ENCODE assay signal across 8 cellular contexts in genomic region chr4:52712172-52712990, GRCh38. TPM values are rescaled to one million over a fixed set of nuclear protein-coding genes. Genes with fewer than 3 reads are reported as not detected.
DNase-seq lines count a peak whose midpoint lies in the region; ATAC-seq, FAIRE-seq and TF ChIP-seq lines count a peak whose summit lies in the region.

No MANE protein-coding gene starts in this region.

- peak overlapping the region; percentile 91 for H3K27ac ChIP-seq in HepG2 (ENCODE audit: extremely low read length, insufficient read depth, low read length)

- peak overlapping the region; percentile 76 to 83 (median 83) for H3K4me3 ChIP-seq in HepG2 (replicated peaks in 1 of 3; ENCODE audit: insufficient read depth in 1 of 3, low read depth in 2 of 3, low read length in 3 of 3)

- peaks cover 5 to 26% of the 10 kb centered on the region in 2 experiments for H3K36me3 ChIP-seq in HepG2 (replicated peaks in 1 of 2; ENCODE audit: control insufficient read depth in 1 of 2, insufficient read depth in 2 of 2, low read length in 2 of 2)

- peak overlapping the region; percentile 46 for H3K27ac Mint-ChIP-seq in dendritic cell treated with granulocyte-macrophage colony-stimulating factor and Interleukin-4, amounts not matched to agents 40 ng/mL and 50 ng/mL, for 4 days

- POLR2A ChIA-PET in HepG2 (lab: Yijun Ruan, JAX): interaction anchor here (0.6 to 3.8 kb wide), 30 partner anchors 8 to 1379 kb away, joined by 3 to 81 read pairs (median 4); partner anchors contain the start of genes DCUN1D4 and USP46

- H3K9me3 ChIP-seq in HepG2 (ENCODE audit: low read length): no peaks in the 10 kb centered on the region

- peak; percentile 92 to 93 for TF ChIP-seq POLR2A in HepG2 (IDR thresholded peaks at IDR 0.05; ENCODE audit: insufficient read depth in 1 of 2, low read depth in 2 of 2, low read length in 2 of 2)

- peaks cover 9% of the 10 kb centered on the region for H3K4me1 Mint-ChIP-seq in dendritic cell treated with granulocyte-macrophage colony-stimulating factor and Interleukin-4, amounts not matched to agents 40 ng/mL and 50 ng/mL, for 4 days (ENCODE audit: low read depth)

- intact Hi-C loops in dendritic cell treated with granulocyte-macrophage colony-stimulating factor and Interleukin-4, amounts not matched to agents 40 ng/mL and 50 ng/mL, for 4 days (cut with micrococcal nuclease): loop anchor here (1.0 to 5.0 kb wide), 2 partner anchors 10 to 150 kb away; partner anchors contain the start of gene RASL11B
- intact Hi-C loops in HepG2 (cut with micrococcal nuclease; ENCODE audit: unreplicated experiment): loop anchor here (2.0 kb wide), 2 partner anchors 54 to 344 kb away; partner anchors contain the start of gene USP46

- H3K9ac ChIP-seq in HepG2 (ENCODE audit: insufficient read depth, low read depth, low read length): peak overlapping the region; percentile 89

- H3K79me2 ChIP-seq in HepG2 (ENCODE audit: insufficient read depth, low read length): peaks cover 17% of the 10 kb centered on the region

- H3K27me3 Mint-ChIP-seq in dendritic cell treated with granulocyte-macrophage colony-stimulating factor and Interleukin-4, amounts not matched to agents 40 ng/mL and 50 ng/mL, for 4 days: peaks cover 6% of the 10 kb centered on the region

- peak; percentile 66; the same call in 1 of the 2 replicates for TF ChIP-seq RAD21 in HepG2 (CRISPR knock-in tag; IDR thresholded peaks at IDR 0.05)

- TSS peak; percentile 59 for BruUV-seq in HepG2 (replicated peaks; lab: Mats Ljungman, UMichigan)

- no peak overlapping the region for H2AFZ ChIP-seq in HepG2 (ENCODE audit: low read length)

- peaks cover 10% of the 10 kb centered on the region for H3K9me3 Mint-ChIP-seq in dendritic cell treated with granulocyte-macrophage colony-stimulating factor and Interleukin-4, amounts not matched to agents 40 ng/mL and 50 ng/mL, for 4 days

- DNase-seq in C1 segment of cervical spinal cord (lab: John Stamatoyannopoulos, UW) (peak; percentile 78 to 99 (median 96)), NCI-H526 treated with DMSO at 0.1 percent for 48 hours (lab: John Stamatoyannopoulos, UW) (peak; percentile 93), HepG2 (ENCODE audit: low spot score) (peak; percentile 92)
- peak; percentile 95 to 96 for DNase-seq in activated CD4-positive, alpha-beta T cell treated with anti-CD3 and anti-CD28 coated beads, Interleukin-2, amount 50 U/mL, for 4 hours
- DNase-seq in stimulated activated CD4-positive, alpha-beta T cell treated with anti-CD3 and anti-CD28 coated beads, Interleukin-2, amount 100 ng/mL, for 48 hours: peak; percentile 93 to 96

- no peak for TF ChIP-seq CTCF in HepG2 (CRISPR knock-in tag; IDR thresholded peaks at IDR 0.05)

- in situ Hi-C loops in HepG2 (cut with HindIII; ENCODE audit: extremely low pct_ligation_motif_present, low pct_unique_long_range_greater_than_20kb): loop anchor here (5.0 to 25.0 kb wide), 3 partner anchors 50 to 340 kb away; no protein-coding TSS in a partner anchor

- TF ChIP-seq EP300 in HepG2 (IDR thresholded peaks at IDR 0.05; ENCODE audit: low read depth in 2 of 2, low read length in 2 of 2) (no peak; a peak in 1 of 4 replicates), HepG2 (CRISPR knock-in tag; IDR thresholded peaks at IDR 0.05; ENCODE audit: borderline replicate concordance) (no peak)

- CTCF ChIA-PET in HepG2 (lab: Yijun Ruan, JAX; ENCODE audit: low intra/inter-chr PET ratio, low total read pairs): no interaction called here

- WGBS in HepG2 (ENCODE audit: low lambda C conversion rate): no CpG with 5 or more reads among the region's 86 CpGs

- peak overlapping the region; percentile 72 for H3K4me3 Mint-ChIP-seq in dendritic cell treated with granulocyte-macrophage colony-stimulating factor and Interleukin-4, amounts not matched to agents 40 ng/mL and 50 ng/mL, for 4 days

- peak; percentile 67 for FAIRE-seq in HepG2 (lab: Jason Lieb, UNC)

- H3K4me2 ChIP-seq in HepG2 (ENCODE audit: low read depth, low read length): peak overlapping the region; percentile 92

- H3K4me1 ChIP-seq in HepG2 (ENCODE audit: insufficient read depth, low read length): peaks cover 45% of the 10 kb centered on the region

- peak; percentile 81 for ATAC-seq in GM19351 (IDR thresholded peaks at IDR 0.05; ENCODE audit: unreplicated experiment)
- peak; percentile 89 for ATAC-seq in HG03520 (IDR thresholded peaks at IDR 0.05; ENCODE audit: unreplicated experiment)
- ATAC-seq in HepG2: peak; percentile 96

- no peaks in the 10 kb centered on the region for H4K20me1 ChIP-seq in HepG2 (ENCODE audit: insufficient read depth, low read length)

- peaks cover 22% of the 10 kb centered on the region for H3K36me3 Mint-ChIP-seq in dendritic cell treated with granulocyte-macrophage colony-stimulating factor and Interleukin-4, amounts not matched to agents 40 ng/mL and 50 ng/mL, for 4 days (ENCODE audit: low read depth)

- peaks cover 0 to 1% of the 10 kb centered on the region in 2 experiments; a peak in 1 of 5 replicates for H3K27me3 ChIP-seq in HepG2 (ENCODE audit: control insufficient read depth in 1 of 2, insufficient read depth in 2 of 2, low read length in 2 of 2)

TF ChIP-seq in HepG2, 621 proteins besides CTCF, POLR2A, EP300 and RAD21 (continues in another document):
- peak; percentile 88; the same call in 1 of the 2 replicates for TF ChIP-seq KLF15 (CRISPR knock-in tag; IDR thresholded peaks at IDR 0.05; ENCODE audit: borderline replicate concordance)
- TF ChIP-seq FIP1L1 (IDR thresholded peaks at IDR 0.05; ENCODE audit: borderline replicate concordance, insufficient read depth, low read depth, low read length): no peak
- TF ChIP-seq ETV5 (CRISPR knock-in tag; IDR thresholded peaks at IDR 0.05; ENCODE audit: borderline replicate concordance): peak; percentile 50; the same call in 1 of the 2 replicates
- 0 out of 2 replicates have a peak, but pooled peaks have one; percentile 21 for TF ChIP-seq ZFP36L2 (CRISPR knock-in tag; IDR thresholded peaks at IDR 0.05)
- TF ChIP-seq ZEB1 (IDR thresholded peaks at IDR 0.05; ENCODE audit: insufficient replicate concordance, low read depth): peak; percentile 55
- peak; percentile 33; the same call in 1 of the 2 replicates for TF ChIP-seq RFX5 (IDR thresholded peaks at IDR 0.05; ENCODE audit: low read depth, low read length)
- peak; percentile 94 for TF ChIP-seq MXD3 (CRISPR knock-in tag; IDR thresholded peaks at IDR 0.05)
- TF ChIP-seq TAF1 (CRISPR knock-in tag; IDR thresholded peaks at IDR 0.05): peak; percentile 97
- TF ChIP-seq RORA (CRISPR knock-in tag; IDR thresholded peaks at IDR 0.05): no peak

RNA-seq across cellular contexts. Expression of gene ERVMER34-1, which starts 38.8 kb away (rescaled TPM):
- total RNA-seq in HepG2 (2016; rRNA removed; fragmentation: Illumina TruSeq; extraction: Trizol): 0.24 and 0.35 TPM in 2 replicates
- not detected in 2 replicates for total RNA-seq in HepG2 (2016; cell fraction: cytosol; rRNA removed; fragmentation: Illumina TruSeq; extraction: Trizol; ENCODE audit: low read depth)
- total RNA-seq in HepG2 (2016; cell fraction: insoluble cytoplasmic fraction; rRNA removed; fragmentation: Illumina TruSeq; extraction: Trizol): 0.19 and 0.40 TPM in 2 replicates
- total RNA-seq in HepG2 (2016; cell fraction: membrane; rRNA removed; fragmentation: Illumina TruSeq; extraction: Trizol): 0.15 and 0.24 TPM in 2 replicates
- total RNA-seq in HepG2 (2016; cell fraction: nucleus; rRNA removed; fragmentation: Illumina TruSeq; extraction: Trizol): 0.12 TPM in 1 of 2 replicates, not detected in the other
- polyA plus RNA-seq in HepG2 (2011; rRNA removed): 0.03 and 0.04 TPM in 2 replicates
- 0.03 and 0.05 TPM in 2 replicates for polyA plus RNA-seq in HepG2 (2011; cell fraction: cytosol; rRNA removed)
- polyA plus RNA-seq in HepG2 (2011; cell fraction: nucleus; rRNA removed): not detected in 2 replicates
- 0.04 and 0.05 TPM in 2 replicates for polyA plus RNA-seq in HepG2 (2012)
- 0.10 and 0.12 TPM in 2 replicates for polyA plus RNA-seq in HepG2 (2016; cell fraction: cytosol; fragmentation: Illumina TruSeq; extraction: Trizol; ENCODE audit: low read depth)
- 0.15 and 0.25 TPM in 2 replicates for polyA plus RNA-seq in HepG2 (2016; cell fraction: insoluble cytoplasmic fraction; fragmentation: Illumina TruSeq; extraction: Trizol; ENCODE audit: low read depth)
- polyA plus RNA-seq in HepG2 (2016; cell fraction: membrane; fragmentation: Illumina TruSeq; extraction: Trizol; ENCODE audit: low read depth): 0.13 and 0.14 TPM in 2 replicates
- polyA plus RNA-seq in HepG2 (2016; cell fraction: nucleus; fragmentation: Illumina TruSeq; extraction: Trizol; ENCODE audit: insufficient read depth, low read depth): 0.44 TPM in 1 of 2 replicates, not detected in the other
- polyA minus RNA-seq in HepG2 (2011; rRNA and poly(A)+ RNA removed; ENCODE audit: low replicate concordance): not detected in 2 replicates
- polyA minus RNA-seq in HepG2 (2011; cell fraction: cytosol; rRNA and poly(A)+ RNA removed): not detected in 2 replicates
- polyA minus RNA-seq in HepG2 (2011; cell fraction: nucleus; rRNA and poly(A)+ RNA removed): 0.12 TPM in 1 of 2 replicates, not detected in the other

RNA-seq across cellular contexts. Expression of gene USP46, which starts 53.3 kb away (rescaled TPM):
- 17.4 and 26.4 TPM in 2 replicates for total RNA-seq in HepG2 (2016; rRNA removed; fragmentation: Illumina TruSeq; extraction: Trizol)
- total RNA-seq in HepG2 (2016; cell fraction: cytosol; rRNA removed; fragmentation: Illumina TruSeq; extraction: Trizol; ENCODE audit: low read depth): 13.4 and 18.0 TPM in 2 replicates
- total RNA-seq in HepG2 (2016; cell fraction: insoluble cytoplasmic fraction; rRNA removed; fragmentation: Illumina TruSeq; extraction: Trizol): 17.2 and 24.3 TPM in 2 replicates
- total RNA-seq in HepG2 (2016; cell fraction: membrane; rRNA removed; fragmentation: Illumina TruSeq; extraction: Trizol): 15.8 and 18.5 TPM in 2 replicates
- total RNA-seq in HepG2 (2016; cell fraction: nucleus; rRNA removed; fragmentation: Illumina TruSeq; extraction: Trizol): 17.2 and 20.2 TPM in 2 replicates
- polyA plus RNA-seq in HepG2 (2011; rRNA removed): 4.7 and 6.2 TPM in 2 replicates
- polyA plus RNA-seq in HepG2 (2011; cell fraction: cytosol; rRNA removed): 1.8 and 3.0 TPM in 2 replicates
- polyA plus RNA-seq in HepG2 (2011; cell fraction: nucleus; rRNA removed): 3.3 and 4.9 TPM in 2 replicates
- polyA plus RNA-seq in HepG2 (2012): 6.5 and 6.7 TPM in 2 replicates
- polyA plus RNA-seq in HepG2 (2016; cell fraction: cytosol; fragmentation: Illumina TruSeq; extraction: Trizol; ENCODE audit: low read depth): 2.4 and 3.1 TPM in 2 replicates
- polyA plus RNA-seq in HepG2 (2016; cell fraction: insoluble cytoplasmic fraction; fragmentation: Illumina TruSeq; extraction: Trizol; ENCODE audit: low read depth): 20.5 and 22.2 TPM in 2 replicates
- 8.3 and 9.5 TPM in 2 replicates for polyA plus RNA-seq in HepG2 (2016; cell fraction: membrane; fragmentation: Illumina TruSeq; extraction: Trizol; ENCODE audit: low read depth)
- 11.7 and 13.2 TPM in 2 replicates for polyA plus RNA-seq in HepG2 (2016; cell fraction: nucleus; fragmentation: Illumina TruSeq; extraction: Trizol; ENCODE audit: insufficient read depth, low read depth)
- polyA minus RNA-seq in HepG2 (2011; rRNA and poly(A)+ RNA removed; ENCODE audit: low replicate concordance): 11.6 and 14.8 TPM in 2 replicates
- polyA minus RNA-seq in HepG2 (2011; cell fraction: cytosol; rRNA and poly(A)+ RNA removed): 5.8 and 9.0 TPM in 2 replicates
- 15.5 and 18.4 TPM in 2 replicates for polyA minus RNA-seq in HepG2 (2011; cell fraction: nucleus; rRNA and poly(A)+ RNA removed)

Comparison
In these comparisons a context has a peak if more than half of its experiments do, and no peak if none do; other contexts are left out.
1. Peak in every context shown above with its lines: DNase-seq, ATAC-seq, H3K4me3 ChIP-seq and H3K27ac ChIP-seq.